23 cellular contexts compared by ENCODE assay signal in genomic region chr2:180698668-180699067, GRCh38.
"Had no signal": no experiment of that assay in that cellular context is flagged by ENCODE, and none has a peak within 500 bp of the region (broad histone marks: within the 10 kb centered on the region; RNA-seq: fewer than 3 reads in every experiment).

No MANE protein-coding gene starts in this region.

- H3K27ac Mint-ChIP-seq: dendritic cell treated with granulocyte-macrophage colony-stimulating factor and Interleukin-4, amounts not matched to agents 40 ng/mL and 50 ng/mL, for 4 days; effector memory CD8-positive, alpha-beta T cell; memory B cell; nephron progenitor cell; stimulated activated naive CD8-positive, alpha-beta T cell treated with anti-CD3 and anti-CD28 coated beads, Interleukin-15, Interleukin-2, amounts not matched to agents 100 ng/mL and 50 ng/mL, for 24 hours had no signal

- H3K36me3 ChIP-seq: esophagus squamous epithelium, gastroesophageal sphincter, left lung, lower lobe of right lung, neutrophil, tibial artery had no signal

- H3K4me3 Mint-ChIP-seq: dendritic cell treated with granulocyte-macrophage colony-stimulating factor and Interleukin-4, amounts not matched to agents 40 ng/mL and 50 ng/mL, for 4 days; effector memory CD8-positive, alpha-beta T cell; memory B cell; nephron progenitor cell; stimulated activated naive CD8-positive, alpha-beta T cell treated with anti-CD3 and anti-CD28 coated beads, Interleukin-15, Interleukin-2, amounts not matched to agents 100 ng/mL and 50 ng/mL, for 24 hours had no signal

- FAIRE-seq: colon had no signal

- H3K27ac ChIP-seq: epithelial cell of prostate, esophagus squamous epithelium, gastroesophageal sphincter, left lung, lower lobe of right lung, neutrophil, psoas muscle, skin epidermis, tibial artery had no signal

- ATAC-seq: effector memory CD8-positive, alpha-beta T cell; gastroesophageal sphincter; left lung; psoas muscle; sciatic nerve had no signal

- H3K9me3 ChIP-seq: esophagus squamous epithelium, gastroesophageal sphincter, left lung, lower lobe of right lung, neutrophil, psoas muscle had no signal

- H3K36me3 Mint-ChIP-seq: memory B cell had no signal

- H3K9me3 Mint-ChIP-seq: dendritic cell treated with granulocyte-macrophage colony-stimulating factor and Interleukin-4, amounts not matched to agents 40 ng/mL and 50 ng/mL, for 4 days; effector memory CD8-positive, alpha-beta T cell; memory B cell; stimulated activated naive CD8-positive, alpha-beta T cell treated with anti-CD3 and anti-CD28 coated beads, Interleukin-15, Interleukin-2, amounts not matched to agents 100 ng/mL and 50 ng/mL, for 24 hours had no signal

- H3K27me3 ChIP-seq: esophagus squamous epithelium, gastroesophageal sphincter, left lung, neutrophil, tibial artery had no signal

- DNase-seq: effector memory CD8-positive, alpha-beta T cell; esophagus squamous epithelium; foreskin fibroblast; glutamatergic neuron; islet precursor cell; lower lobe of right lung; midbrain; nephron progenitor cell; psoas muscle; retina; stimulated activated CD4-positive, alpha-beta T cell treated with anti-CD3 and anti-CD28 coated beads, Interleukin-12 subunit alpha, Interleukin-12 subunit beta, amount 100 ng/mL, for 4 hours; stimulated activated CD4-positive, alpha-beta T cell treated with anti-CD3 and anti-CD28 coated beads, Interleukin-2, amount 100 ng/mL, for 48 hours; tibial artery had no signal

- H3K27me3 Mint-ChIP-seq: dendritic cell treated with granulocyte-macrophage colony-stimulating factor and Interleukin-4, amounts not matched to agents 40 ng/mL and 50 ng/mL, for 4 days; effector memory CD8-positive, alpha-beta T cell; memory B cell; stimulated activated naive CD8-positive, alpha-beta T cell treated with anti-CD3 and anti-CD28 coated beads, Interleukin-15, Interleukin-2, amounts not matched to agents 100 ng/mL and 50 ng/mL, for 24 hours had no signal

- H3K4me1 Mint-ChIP-seq: memory B cell, nephron progenitor cell had no signal

- H3K4me1 ChIP-seq: esophagus squamous epithelium, gastroesophageal sphincter, left lung, lower lobe of right lung, tibial artery had no signal

- H3K4me3 ChIP-seq: esophagus squamous epithelium, gastroesophageal sphincter, left lung, lower lobe of right lung, psoas muscle, skin epidermis, tibial artery had no signal
